Comparison of ENCODE assay signal across 1 cellular context in the genomic region with DNA sequence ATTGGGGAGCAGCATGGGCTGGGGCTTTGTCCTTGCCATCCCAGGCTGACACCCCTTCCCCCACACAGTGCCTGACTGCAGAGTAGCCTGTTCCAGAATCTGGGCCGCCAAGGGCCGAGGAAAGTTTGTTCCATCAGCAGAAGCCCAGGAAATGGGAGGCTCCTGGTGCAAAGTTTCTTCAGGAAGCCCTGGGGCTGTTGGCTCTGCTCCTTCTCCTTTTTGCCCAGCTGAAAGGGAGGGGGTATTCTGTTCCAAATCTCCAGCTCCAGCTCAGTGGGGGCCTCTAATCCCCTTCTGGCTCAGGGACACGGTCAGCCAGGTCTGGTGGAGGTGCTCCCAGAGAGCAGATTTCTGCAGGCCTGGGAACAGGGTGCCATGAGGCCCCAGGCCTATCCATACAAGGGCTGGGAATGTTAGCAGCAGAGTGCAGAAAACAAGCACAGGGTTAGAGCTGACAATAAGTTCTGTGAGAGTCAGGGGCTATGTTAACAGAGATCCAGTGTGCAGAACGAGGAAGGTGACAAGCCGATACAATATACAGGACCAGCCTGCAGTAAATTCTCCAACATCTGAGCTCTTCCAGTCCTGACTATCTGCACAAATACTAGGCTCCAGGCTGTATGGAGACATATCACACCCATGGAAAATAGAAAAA.
TF ChIP-seq lines count a peak whose summit lies in the region.

No MANE protein-coding gene starts in this region.

TF ChIP-seq in WTC11, 78 proteins besides CTCF, POLR2A, EP300 and RAD21 (continued from another document):
- TF ChIP-seq, protein P1, sequence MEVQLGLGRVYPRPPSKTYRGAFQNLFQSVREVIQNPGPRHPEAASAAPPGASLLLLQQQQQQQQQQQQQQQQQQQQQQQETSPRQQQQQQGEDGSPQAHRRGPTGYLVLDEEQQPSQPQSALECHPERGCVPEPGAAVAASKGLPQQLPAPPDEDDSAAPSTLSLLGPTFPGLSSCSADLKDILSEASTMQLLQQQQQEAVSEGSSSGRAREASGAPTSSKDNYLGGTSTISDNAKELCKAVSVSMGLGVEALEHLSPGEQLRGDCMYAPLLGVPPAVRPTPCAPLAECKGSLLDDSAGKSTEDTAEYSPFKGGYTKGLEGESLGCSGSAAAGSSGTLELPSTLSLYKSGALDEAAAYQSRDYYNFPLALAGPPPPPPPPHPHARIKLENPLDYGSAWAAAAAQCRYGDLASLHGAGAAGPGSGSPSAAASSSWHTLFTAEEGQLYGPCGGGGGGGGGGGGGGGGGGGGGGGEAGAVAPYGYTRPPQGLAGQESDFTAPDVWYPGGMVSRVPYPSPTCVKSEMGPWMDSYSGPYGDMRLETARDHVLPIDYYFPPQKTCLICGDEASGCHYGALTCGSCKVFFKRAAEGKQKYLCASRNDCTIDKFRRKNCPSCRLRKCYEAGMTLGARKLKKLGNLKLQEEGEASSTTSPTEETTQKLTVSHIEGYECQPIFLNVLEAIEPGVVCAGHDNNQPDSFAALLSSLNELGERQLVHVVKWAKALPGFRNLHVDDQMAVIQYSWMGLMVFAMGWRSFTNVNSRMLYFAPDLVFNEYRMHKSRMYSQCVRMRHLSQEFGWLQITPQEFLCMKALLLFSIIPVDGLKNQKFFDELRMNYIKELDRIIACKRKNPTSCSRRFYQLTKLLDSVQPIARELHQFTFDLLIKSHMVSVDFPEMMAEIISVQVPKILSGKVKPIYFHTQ (CRISPR knock-in tag; IDR thresholded peaks at IDR 0.05): no peak
- TF ChIP-seq ZNF232 (CRISPR knock-in tag; IDR thresholded peaks at IDR 0.05) (no peak), JUN (CRISPR knock-in tag; IDR thresholded peaks at IDR 0.05) (no peak), MYBL2 (CRISPR knock-in tag; IDR thresholded peaks at IDR 0.05) (no peak)
- TF ChIP-seq, protein P2, sequence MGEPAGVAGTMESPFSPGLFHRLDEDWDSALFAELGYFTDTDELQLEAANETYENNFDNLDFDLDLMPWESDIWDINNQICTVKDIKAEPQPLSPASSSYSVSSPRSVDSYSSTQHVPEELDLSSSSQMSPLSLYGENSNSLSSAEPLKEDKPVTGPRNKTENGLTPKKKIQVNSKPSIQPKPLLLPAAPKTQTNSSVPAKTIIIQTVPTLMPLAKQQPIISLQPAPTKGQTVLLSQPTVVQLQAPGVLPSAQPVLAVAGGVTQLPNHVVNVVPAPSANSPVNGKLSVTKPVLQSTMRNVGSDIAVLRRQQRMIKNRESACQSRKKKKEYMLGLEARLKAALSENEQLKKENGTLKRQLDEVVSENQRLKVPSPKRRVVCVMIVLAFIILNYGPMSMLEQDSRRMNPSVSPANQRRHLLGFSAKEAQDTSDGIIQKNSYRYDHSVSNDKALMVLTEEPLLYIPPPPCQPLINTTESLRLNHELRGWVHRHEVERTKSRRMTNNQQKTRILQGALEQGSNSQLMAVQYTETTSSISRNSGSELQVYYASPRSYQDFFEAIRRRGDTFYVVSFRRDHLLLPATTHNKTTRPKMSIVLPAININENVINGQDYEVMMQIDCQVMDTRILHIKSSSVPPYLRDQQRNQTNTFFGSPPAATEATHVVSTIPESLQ (CRISPR knock-in tag; IDR thresholded peaks at IDR 0.05): no peak
- TF ChIP-seq, protein P3, sequence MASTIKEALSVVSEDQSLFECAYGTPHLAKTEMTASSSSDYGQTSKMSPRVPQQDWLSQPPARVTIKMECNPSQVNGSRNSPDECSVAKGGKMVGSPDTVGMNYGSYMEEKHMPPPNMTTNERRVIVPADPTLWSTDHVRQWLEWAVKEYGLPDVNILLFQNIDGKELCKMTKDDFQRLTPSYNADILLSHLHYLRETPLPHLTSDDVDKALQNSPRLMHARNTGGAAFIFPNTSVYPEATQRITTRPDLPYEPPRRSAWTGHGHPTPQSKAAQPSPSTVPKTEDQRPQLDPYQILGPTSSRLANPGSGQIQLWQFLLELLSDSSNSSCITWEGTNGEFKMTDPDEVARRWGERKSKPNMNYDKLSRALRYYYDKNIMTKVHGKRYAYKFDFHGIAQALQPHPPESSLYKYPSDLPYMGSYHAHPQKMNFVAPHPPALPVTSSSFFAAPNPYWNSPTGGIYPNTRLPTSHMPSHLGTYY (CRISPR knock-in tag; IDR thresholded peaks at IDR 0.05): no peak
